Comparison of ENCODE assay signal across 21 cellular contexts in the genomic region with DNA sequence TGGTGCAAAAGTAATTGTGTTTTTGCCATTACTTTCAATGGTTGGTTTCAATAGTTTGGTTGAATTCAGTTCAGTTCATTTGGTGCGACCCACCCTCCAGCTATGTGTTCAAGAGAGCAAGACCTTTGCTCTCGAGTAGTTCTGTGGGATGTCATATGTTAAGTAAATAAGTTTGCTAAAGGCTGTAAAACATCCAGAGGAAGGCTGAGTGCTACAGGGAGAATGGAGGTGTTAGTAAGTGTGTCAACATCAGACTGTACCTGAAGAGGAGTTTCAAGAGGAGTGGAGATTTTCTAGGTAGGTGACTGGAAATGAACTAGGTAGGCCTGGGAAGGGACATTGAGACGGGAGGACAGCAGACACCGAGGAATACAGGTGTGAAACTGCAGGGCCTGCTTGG.
"Had no signal": no experiment of that assay in that cellular context is flagged by ENCODE, and none has a peak within 500 bp of the region (broad histone marks: within the 10 kb centered on the region; RNA-seq: fewer than 3 reads in every experiment).

No MANE protein-coding gene starts in this region.

- H3K9me3 Mint-ChIP-seq: activated B cell treated with CpG ODN at 0.5 μM for 24 hours; activated CD4-positive, alpha-beta memory T cell treated with anti-CD3 and anti-CD28 coated beads for 36 hours; activated CD4-positive, alpha-beta T cell treated with anti-CD3 and anti-CD28 coated beads, Interleukin-2, amount 10 ng/mL, durations not matched to agents 7 days and 5 days; activated naive CD8-positive, alpha-beta T cell treated with anti-CD3 and anti-CD28 coated beads for 36 hours; activated T-cell treated with anti-CD3 and anti-CD28 coated beads, Interleukin-2, amount 50 U/mL, for 4 hours had no signal

- H3K4me1 Mint-ChIP-seq: activated B cell treated with CpG ODN at 0.5 μM for 24 hours; activated CD4-positive, alpha-beta T cell treated with anti-CD3 and anti-CD28 coated beads, Interleukin-2, amount 10 ng/mL, durations not matched to agents 7 days and 5 days; activated naive CD8-positive, alpha-beta T cell treated with anti-CD3 and anti-CD28 coated beads for 36 hours; T-helper 17 cell had no signal

- H3K27ac Mint-ChIP-seq: activated B cell treated with CpG ODN at 0.5 μM for 24 hours; activated CD4-positive, alpha-beta memory T cell treated with anti-CD3 and anti-CD28 coated beads for 36 hours; activated CD4-positive, alpha-beta T cell treated with anti-CD3 and anti-CD28 coated beads, Interleukin-2, amount 10 ng/mL, durations not matched to agents 7 days and 5 days; activated naive CD8-positive, alpha-beta T cell treated with anti-CD3 and anti-CD28 coated beads for 36 hours; T-helper 17 cell had no signal

- DNase-seq: activated B cell treated with CpG ODN at 0.5 μM for 24 hours; activated CD4-positive, alpha-beta memory T cell treated with anti-CD3 and anti-CD28 coated beads for 36 hours; activated CD4-positive, alpha-beta T cell treated with anti-CD3 and anti-CD28 coated beads for 1 hour; activated CD4-positive, alpha-beta T cell treated with anti-CD3 and anti-CD28 coated beads, Interleukin-2, amount 10 ng/mL, durations not matched to agents 7 days and 5 days; activated CD8-positive, alpha-beta memory T cell treated with anti-CD3 and anti-CD28 coated beads for 24 hours; activated effector memory CD4-positive, alpha-beta T cell treated with anti-CD3 and anti-CD28 coated beads, Interleukin-2, amount 50 U/mL, for 16 hours; activated naive CD4-positive, alpha-beta T cell treated with Interleukin-2 at 50 U/mL for 16 hours; activated naive CD8-positive, alpha-beta T cell treated with anti-CD3 and anti-CD28 coated beads for 36 hours; activated T-cell treated with anti-CD3 and anti-CD28 coated beads, Interleukin-2, amount 50 U/mL, for 4 hours; anterior cingulate cortex; Karpas-422; NCI-H1105 treated with DMSO at 0.1 percent for 48 hours; NCI-H1436 treated with DMSO at 0.1 percent for 48 hours; NCI-H187; NCI-H2081; NCI-H446; NCI-H526; NCI-H774; SIG-M5; T-helper 17 cell; T1000 had no signal

- H3K36me3 Mint-ChIP-seq: activated CD4-positive, alpha-beta memory T cell treated with anti-CD3 and anti-CD28 coated beads for 36 hours; activated naive CD8-positive, alpha-beta T cell treated with anti-CD3 and anti-CD28 coated beads for 36 hours had no signal

- H3K4me3 Mint-ChIP-seq: activated B cell treated with CpG ODN at 0.5 μM for 24 hours; activated CD4-positive, alpha-beta memory T cell treated with anti-CD3 and anti-CD28 coated beads for 36 hours; activated CD4-positive, alpha-beta T cell treated with anti-CD3 and anti-CD28 coated beads, Interleukin-2, amount 10 ng/mL, durations not matched to agents 7 days and 5 days; activated naive CD8-positive, alpha-beta T cell treated with anti-CD3 and anti-CD28 coated beads for 36 hours; activated T-cell treated with anti-CD3 and anti-CD28 coated beads, Interleukin-2, amount 50 U/mL, for 4 hours; T-helper 17 cell had no signal
